ENCODE assay signal across 26 cellular contexts in the genomic region with DNA sequence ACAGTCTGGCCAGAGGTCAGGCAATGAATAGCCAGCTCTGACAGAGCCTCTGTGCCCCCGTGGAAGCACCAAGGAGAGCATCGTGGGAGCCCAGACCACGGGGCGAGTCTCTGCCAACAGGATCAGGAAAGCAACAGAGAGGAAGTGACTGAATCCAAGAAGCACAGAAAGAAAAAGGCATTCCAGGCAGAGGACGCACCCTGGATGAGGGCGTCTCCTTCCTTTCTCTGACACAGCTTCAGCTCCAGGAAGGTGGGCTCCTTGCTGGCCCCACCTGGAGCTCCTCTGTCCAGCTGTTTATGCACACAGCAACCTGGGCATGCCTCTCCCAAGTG. TPM values are rescaled to one million over a fixed set of nuclear protein-coding genes. Genes with fewer than 3 reads are reported as not detected.
DNase-seq lines count a peak whose midpoint lies in the region; ATAC-seq and TF ChIP-seq lines count a peak whose summit lies in the region.
"Had no signal": no experiment of that assay in that cellular context is flagged by ENCODE, and none has a peak within 500 bp of the region (broad histone marks: within the 10 kb centered on the region; RNA-seq: fewer than 3 reads in every experiment).

No MANE protein-coding gene starts in this region.

- H3K36me3 ChIP-seq in neural progenitor cell = no peaks in the 10 kb centered on the region
- H3K36me3 ChIP-seq: BLaER1, HAP-1 had no signal

- TF ChIP-seq CTCF in epithelial cell of esophagus (IDR thresholded peaks at IDR 0.05; ENCODE audit: insufficient read depth, low read depth, low read length, missing control alignments) (no peak), neural progenitor cell (IDR thresholded peaks at IDR 0.05) (no peak), mesothelial cell of epicardium (IDR thresholded peaks at IDR 0.05; ENCODE audit: unreplicated experiment) (no peak)

- H3K27me3 Mint-ChIP-seq in neural progenitor cell (ENCODE audit: insufficient read depth, low read depth) (peaks cover 33% of the 10 kb centered on the region), mesothelial cell of epicardium (ENCODE audit: low read depth) (peaks cover 5% of the 10 kb centered on the region)
- H3K27me3 Mint-ChIP-seq: CD4-positive, alpha-beta T cell had no signal

- ATAC-seq in GM21529 (IDR thresholded peaks at IDR 0.05; ENCODE audit: unreplicated experiment) = no peak

- H3K27ac Mint-ChIP-seq in neural progenitor cell (peak overlapping the region; percentile 50), mesothelial cell of epicardium (no peak overlapping the region)
- H3K27ac Mint-ChIP-seq: CD4-positive, alpha-beta T cell had no signal

- no peaks in the 10 kb centered on the region for H3K79me2 ChIP-seq in neural progenitor cell (ENCODE audit: low read depth)

- no peak overlapping the region for H2AFZ ChIP-seq in neural progenitor cell (replicated peaks)

- H3K9ac ChIP-seq in neural progenitor cell = no peak overlapping the region
- H3K9ac ChIP-seq: BLaER1, KMS-11 had no signal

- no peaks in the 10 kb centered on the region for H4K20me1 ChIP-seq in neural progenitor cell (ENCODE audit: low read depth)

- DNase-seq in AG08395 (ENCODE audit: low spot score) (peak; percentile 17), NCI-H226 (peak; percentile 12), epithelial cell of esophagus (ENCODE audit: low read depth) (peak; percentile 14), neural progenitor cell (ENCODE audit: low spot score) (no peak), T-helper 9 cell (no peak), Kasumi-1 (lab: John Stamatoyannopoulos, UW) (no peak), mesothelial cell of epicardium (ENCODE audit: low spot score in 2 of 2, unreplicated experiment in 2 of 2) (no peak)
- DNase-seq: CD4-positive, alpha-beta T cell; COR-L47; DMS79; MV-4-11; NCI-H1105 treated with DMSO at 0.1 percent for 48 hours; NCI-H2081; NCI-H2171 treated with DMSO at 0.1 percent for 48 hours; NCI-H446; NCI-H526; OCI-M1; SHP77 had no signal

- no peak overlapping the region for H3K4me2 ChIP-seq in neural progenitor cell
- H3K4me2 ChIP-seq: BLaER1, KMS-11 had no signal

- no peaks in the 10 kb centered on the region for H3K36me3 Mint-ChIP-seq in neural progenitor cell
- no peaks in the 10 kb centered on the region for H3K36me3 Mint-ChIP-seq in mesothelial cell of epicardium

- no peak overlapping the region for H3K4me3 ChIP-seq in epithelial cell of esophagus (ENCODE audit: low read length)
- H3K4me3 ChIP-seq in neural progenitor cell = no peak overlapping the region
- H3K4me3 ChIP-seq: BLaER1, HAP-1, SK-N-MC had no signal

- H3K27ac ChIP-seq in neural progenitor cell = no peak overlapping the region
- H3K27ac ChIP-seq: BLaER1, HL-60, KMS-11, SK-N-MC had no signal

- no peaks in the 10 kb centered on the region for H3K27me3 ChIP-seq in neural progenitor cell

- peaks cover 16% of the 10 kb centered on the region for H3K4me1 ChIP-seq in neural progenitor cell
- H3K4me1 ChIP-seq: BLaER1, HAP-1 had no signal

- H3K4me3 Mint-ChIP-seq in neural progenitor cell = peak overlapping the region; percentile 26
- H3K4me3 Mint-ChIP-seq in mesothelial cell of epicardium = no peak overlapping the region
- H3K4me3 Mint-ChIP-seq: CD4-positive, alpha-beta T cell had no signal

- H3K9me3 ChIP-seq in neural progenitor cell (ENCODE audit: low read depth) = no peaks in the 10 kb centered on the region
- H3K9me3 ChIP-seq: BLaER1, HAP-1 had no signal

- peaks cover 41% of the 10 kb centered on the region for H3K4me1 Mint-ChIP-seq in neural progenitor cell
- no peaks in the 10 kb centered on the region for H3K4me1 Mint-ChIP-seq in mesothelial cell of epicardium

- peaks cover 12% of the 10 kb centered on the region for H3F3A ChIP-seq in neural progenitor cell (ENCODE audit: low read depth)

- H3K9me3 Mint-ChIP-seq in neural progenitor cell (no peaks in the 10 kb centered on the region), mesothelial cell of epicardium (no peaks in the 10 kb centered on the region)
- H3K9me3 Mint-ChIP-seq: CD4-positive, alpha-beta T cell had no signal

RNA-seq across cellular contexts. Expression of a gene that starts 16.6 kb away (rescaled TPM):
- total RNA-seq in neural progenitor cell (ENCODE audit: low replicate concordance) = not detected in 2 replicates
- 0.18 to 0.60 TPM (median 0.29 TPM) in 3 replicates for total RNA-seq in mesothelial cell of epicardium
- total RNA-seq: HT-29, RPMI7951 had no signal

Comparison
In these comparisons a context has a peak if more than half of its experiments do, and no peak if none do; other contexts are left out.
1. DNase-seq: peak in AG08395 (single experiment), NCI-H226 (single experiment) and epithelial cell of esophagus (single experiment); none in neural progenitor cell (single experiment), T-helper 9 cell (single experiment), Kasumi-1 (0 of 2) and mesothelial cell of epicardium (0 of 2).